8 cellular contexts compared by ENCODE assay signal in genomic region chr17:42536048-42536371, GRCh38. TPM values are rescaled to one million over a fixed set of nuclear protein-coding genes. Genes with fewer than 3 reads are reported as not detected.
DNase-seq lines count a peak whose midpoint lies in the region; ATAC-seq, FAIRE-seq and TF ChIP-seq lines count a peak whose summit lies in the region.

TSS of gene NAGLU (plus strand) at chr17:42536241. CDS start at chr17:42536273, 32 bp downstream.

- H3K27ac ChIP-seq in kidney (ENCODE audit: low read depth in 2 of 2, low read length in 2 of 2), result peak within 1 kb of the TSS; percentile 85 to 98

- TF ChIP-seq CTCF in kidney (IDR thresholded peaks at IDR 0.05; ENCODE audit: borderline replicate concordance, extremely low read depth, insufficient read depth), result no peak

- TF ChIP-seq POLR2A in GM18951 (IDR thresholded peaks at IDR 0.05; ENCODE audit: extremely low read depth, insufficient read depth, insufficient read length), result peak; percentile 75

- H3K36me3 Mint-ChIP-seq in central memory CD8-positive, alpha-beta T cell (ENCODE audit: insufficient read depth), result peaks cover 5% of the 10 kb centered on the region

- H3K36me3 ChIP-seq in kidney (ENCODE audit: control insufficient read depth in 1 of 2, insufficient read depth in 2 of 2, low read length in 2 of 2), result peaks cover 5 to 14% of the 10 kb centered on the region in 2 donors

- ATAC-seq in HG03159 (IDR thresholded peaks at IDR 0.05; ENCODE audit: unreplicated experiment), result peak; percentile 85
- peak; percentile 93 to 94 for ATAC-seq in activated CD4-positive, CD25-positive, alpha-beta regulatory T cell treated with anti-CD3 and anti-CD28 coated beads, Interleukin-2, amount 50 U/mL, for 24 hours
- ATAC-seq in central memory CD8-positive, alpha-beta T cell (replicated peaks; ENCODE audit: extremely low read depth, poor library complexity, severe bottlenecking), result peak; percentile 66

- H3K9ac ChIP-seq in kidney (ENCODE audit: low read length in 2 of 2), result peak within 1 kb of the TSS; percentile 63 to 89

- H3K27me3 Mint-ChIP-seq in central memory CD8-positive, alpha-beta T cell, result no peaks in the 10 kb centered on the region

- H3K4me3 Mint-ChIP-seq in central memory CD8-positive, alpha-beta T cell, result peak within 1 kb of the TSS; percentile 70

- intact Hi-C loops in kidney (cut with DNase I), result no loop called here

- in situ Hi-C loops in GM18951 (cut with MboI; ENCODE audit: low sequenced_read_pairs, unreplicated experiment), result no loop called here

- H3K4me3 ChIP-seq in kidney (ENCODE audit: low read length in 2 of 2), result peak within 1 kb of the TSS; percentile 84 to 93

- peak; percentile 100 for DNase-seq in AG08396 (ENCODE audit: low spot score)
- DNase-seq in NCI-H345 (lab: John Stamatoyannopoulos, UW), result peak; percentile 91
- peak; percentile 44 to 58 for DNase-seq in central memory CD8-positive, alpha-beta T cell (ENCODE audit: low spot score in 2 of 2)
- peak; percentile 99 for DNase-seq in kidney
- DNase-seq in stimulated activated CD4-positive, alpha-beta T cell treated with anti-CD3 and anti-CD28 coated beads, Interleukin-15, amount 100 ng/mL, for 24 hours, result peak; percentile 93

- H3K27ac Mint-ChIP-seq in central memory CD8-positive, alpha-beta T cell (ENCODE audit: low read depth), result no peak within 1 kb of the TSS

- H3K4me1 Mint-ChIP-seq in central memory CD8-positive, alpha-beta T cell, result peaks cover 44% of the 10 kb centered on the region

- no peaks in the 10 kb centered on the region for H3K9me3 Mint-ChIP-seq in central memory CD8-positive, alpha-beta T cell

- no peaks in the 10 kb centered on the region for H3K9me3 ChIP-seq in kidney (ENCODE audit: control insufficient read depth in 1 of 2, low read length in 2 of 2)

- H3K4me1 ChIP-seq in kidney (ENCODE audit: control insufficient read depth in 1 of 2, insufficient read depth in 1 of 2, low read depth in 1 of 2, low read length in 2 of 2), result peaks cover 14 to 21% of the 10 kb centered on the region in 2 donors

- FAIRE-seq in kidney (lab: Jason Lieb, UNC), result no peak

RNA-seq across cellular contexts. Expression of gene NAGLU, which starts in this region (rescaled TPM):
- 37.5 TPM for total RNA-seq in kidney
- polyA plus RNA-seq in kidney (ENCODE audit: insufficient read depth, low read depth, low replicate concordance), result 52.7 TPM

Comparison
In these comparisons a context has a peak if more than half of its experiments do, and no peak if none do; other contexts are left out.
1. Peak in every context shown above with its lines: DNase-seq, ATAC-seq, H3K4me3 ChIP-seq and H3K27ac ChIP-seq.